ENCODE assay signal across 8 cellular contexts in the genomic region with DNA sequence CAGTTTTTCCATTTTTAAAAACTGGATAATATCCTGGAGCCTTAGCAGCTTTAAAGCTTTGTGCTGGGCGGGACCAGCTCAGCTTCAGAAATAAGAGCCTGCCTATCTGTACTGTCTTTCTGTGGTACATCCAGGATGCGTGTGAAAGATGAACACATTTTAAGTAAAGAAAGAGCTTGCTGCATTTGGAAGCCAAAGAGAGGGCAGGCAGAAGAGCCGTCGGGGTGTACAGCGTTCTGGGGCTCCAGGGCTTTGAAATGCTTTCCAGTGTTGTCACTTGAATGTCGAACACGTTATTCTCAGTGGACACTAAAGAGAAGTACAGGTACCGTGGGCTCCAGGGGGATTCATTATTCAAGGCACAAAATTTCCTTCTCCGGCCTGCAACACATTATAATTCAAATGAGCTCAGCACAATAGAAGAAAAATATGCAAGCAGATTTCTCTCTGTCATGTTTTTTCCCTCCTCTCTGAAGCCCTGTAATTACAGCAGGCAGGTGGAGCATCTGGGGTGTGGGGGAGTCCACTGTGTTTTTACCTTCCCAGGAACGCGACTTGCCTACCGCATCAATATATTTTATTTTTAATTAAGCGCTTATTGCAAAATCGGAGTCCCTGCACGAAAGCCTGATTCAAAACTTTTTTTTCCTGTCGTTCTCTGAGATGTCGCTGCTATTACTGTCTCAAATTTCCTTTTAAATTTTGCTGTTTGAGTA.
DNase-seq lines count a peak whose midpoint lies in the region; ATAC-seq, FAIRE-seq and TF ChIP-seq lines count a peak whose summit lies in the region.

No MANE protein-coding gene starts in this region.

- no peaks in the 10 kb centered on the region for H3K79me2 ChIP-seq in GM23338 (replicated peaks; ENCODE audit: insufficient read depth)

- DNase-seq in GM23338 (ENCODE audit: low spot score) (peak; percentile 29), H54 (ENCODE audit: insufficient read length, low spot score) (no peak)
- DNase-seq in activated T-helper 2 cell treated with anti-CD3 and anti-CD28 coated beads, Interferon-gamma antibody, Interleukin-2, Interleukin-4, amounts not matched to agents 10 μg/mL and 5 μg/mL and 100 μg/mL, durations not matched to agents 14 hours and 24 hours and 36 hours (ENCODE audit: low spot score), result no peak
- DNase-seq in activated CD8-positive, alpha-beta memory T cell treated with anti-CD3 and anti-CD28 coated beads, Interleukin-2, amount 50 U/mL, for 48 hours, result no peak

- peak overlapping the region; percentile 97 for H2AFZ ChIP-seq in GM23338

- intact Hi-C loops in activated T-helper 2 cell treated with anti-CD3 and anti-CD28 coated beads, Interferon-gamma antibody, Interleukin-2, Interleukin-4, amounts not matched to agents 10 μg/mL and 5 μg/mL and 100 μg/mL, durations not matched to agents 14 hours and 24 hours and 36 hours (cut with micrococcal nuclease), result loop anchor here (5.0 kb wide), 1 partner anchor 218 kb away; no protein-coding TSS in a partner anchor

- no peaks in the 10 kb centered on the region for H3K36me3 ChIP-seq in GM23338 (ENCODE audit: insufficient read depth)
- no peaks in the 10 kb centered on the region for H3K36me3 ChIP-seq in iPS-15b (ENCODE audit: control insufficient read depth, insufficient read depth, low read length)
- H3K36me3 ChIP-seq in skeletal muscle satellite cell (ENCODE audit: insufficient read depth, low read length), result no peaks in the 10 kb centered on the region

- peaks cover 14% of the 10 kb centered on the region for H3K4me1 ChIP-seq in GM23338 (ENCODE audit: insufficient read depth)
- peaks cover 6% of the 10 kb centered on the region for H3K4me1 ChIP-seq in iPS-15b (ENCODE audit: control insufficient read depth, insufficient read depth, low read length)
- peaks cover 12% of the 10 kb centered on the region for H3K4me1 ChIP-seq in skeletal muscle satellite cell (ENCODE audit: control insufficient read depth, insufficient read depth, low read length)

- no peak for TF ChIP-seq CTCF in GM23338 (conservative IDR thresholded peaks at IDR 0.05; ENCODE audit: low read depth in 2 of 2)

- peak overlapping the region; percentile 92 for H3K4me2 ChIP-seq in GM23338
- H3K4me2 ChIP-seq in skeletal muscle satellite cell (ENCODE audit: low read length), result peak overlapping the region; percentile 95

- peak; percentile 2; the same call in 1 of the 3 replicates for ATAC-seq in GM23338
- ATAC-seq in GM21367 (IDR thresholded peaks at IDR 0.05; ENCODE audit: unreplicated experiment), result no peak
- ATAC-seq in HG03521 (IDR thresholded peaks at IDR 0.05; ENCODE audit: unreplicated experiment), result no peak

- H3K27me3 ChIP-seq in GM23338 (ENCODE audit: insufficient read depth) (no peaks in the 10 kb centered on the region), iPS-15b (ENCODE audit: control insufficient read depth, insufficient read depth, low read length) (peaks cover 4% of the 10 kb centered on the region), skeletal muscle satellite cell (ENCODE audit: control insufficient read depth, insufficient read depth, low read length) (peaks cover 6% of the 10 kb centered on the region)

- no peak for TF ChIP-seq POLR2A in H54 (IDR thresholded peaks at IDR 0.05; ENCODE audit: low read depth, low read length)

- no peaks in the 10 kb centered on the region for H3F3A ChIP-seq in GM23338 (replicated peaks; ENCODE audit: low read depth)

- peaks cover 17% of the 10 kb centered on the region for H3K4me1 Mint-ChIP-seq in GM23338
- peaks cover 2% of the 10 kb centered on the region for H3K4me1 Mint-ChIP-seq in activated T-helper 2 cell treated with anti-CD3 and anti-CD28 coated beads, Interferon-gamma antibody, Interleukin-2, Interleukin-4, amounts not matched to agents 10 μg/mL and 5 μg/mL and 100 μg/mL, durations not matched to agents 14 hours and 24 hours and 36 hours (ENCODE audit: low read depth)

- H3K9me3 ChIP-seq in iPS-15b (ENCODE audit: control insufficient read depth, insufficient read depth, low read length), result no peaks in the 10 kb centered on the region
- H3K9me3 ChIP-seq in skeletal muscle satellite cell (replicated peaks; ENCODE audit: low read length), result no peaks in the 10 kb centered on the region

- H3K9ac ChIP-seq in iPS-15b (ENCODE audit: low read depth, low read length) (peak overlapping the region; percentile 70), skeletal muscle satellite cell (ENCODE audit: low read depth, low read length) (peak overlapping the region; percentile 87)

- peak overlapping the region; percentile 73 for H3K4me3 Mint-ChIP-seq in GM23338
- H3K4me3 Mint-ChIP-seq in activated T-helper 2 cell treated with anti-CD3 and anti-CD28 coated beads, Interferon-gamma antibody, Interleukin-2, Interleukin-4, amounts not matched to agents 10 μg/mL and 5 μg/mL and 100 μg/mL, durations not matched to agents 14 hours and 24 hours and 36 hours (ENCODE audit: low read depth), result peak overlapping the region; percentile 49

- H3K27ac Mint-ChIP-seq in GM23338, result no peak overlapping the region
- H3K27ac Mint-ChIP-seq in activated T-helper 2 cell treated with anti-CD3 and anti-CD28 coated beads, Interferon-gamma antibody, Interleukin-2, Interleukin-4, amounts not matched to agents 10 μg/mL and 5 μg/mL and 100 μg/mL, durations not matched to agents 14 hours and 24 hours and 36 hours, result no peak overlapping the region

- H3K9me3 Mint-ChIP-seq in GM23338, result no peaks in the 10 kb centered on the region
- no peaks in the 10 kb centered on the region for H3K9me3 Mint-ChIP-seq in activated T-helper 2 cell treated with anti-CD3 and anti-CD28 coated beads, Interferon-gamma antibody, Interleukin-2, Interleukin-4, amounts not matched to agents 10 μg/mL and 5 μg/mL and 100 μg/mL, durations not matched to agents 14 hours and 24 hours and 36 hours

- peaks cover 9% of the 10 kb centered on the region for H3K27me3 Mint-ChIP-seq in GM23338 (ENCODE audit: insufficient read depth, low read depth, poor library complexity)
- H3K27me3 Mint-ChIP-seq in activated T-helper 2 cell treated with anti-CD3 and anti-CD28 coated beads, Interferon-gamma antibody, Interleukin-2, Interleukin-4, amounts not matched to agents 10 μg/mL and 5 μg/mL and 100 μg/mL, durations not matched to agents 14 hours and 24 hours and 36 hours (ENCODE audit: low read depth), result peaks cover 49% of the 10 kb centered on the region

- no peaks in the 10 kb centered on the region for H3K9me2 ChIP-seq in GM23338 (ENCODE audit: insufficient read depth)

- H4K20me1 ChIP-seq in GM23338 (replicated peaks; ENCODE audit: insufficient read depth), result no peaks in the 10 kb centered on the region

- no peak for FAIRE-seq in H54 (lab: Jason Lieb, UNC)

- no peaks in the 10 kb centered on the region for H3K36me3 Mint-ChIP-seq in GM23338 (ENCODE audit: low read depth)
- H3K36me3 Mint-ChIP-seq in activated T-helper 2 cell treated with anti-CD3 and anti-CD28 coated beads, Interferon-gamma antibody, Interleukin-2, Interleukin-4, amounts not matched to agents 10 μg/mL and 5 μg/mL and 100 μg/mL, durations not matched to agents 14 hours and 24 hours and 36 hours (ENCODE audit: low read depth), result no peaks in the 10 kb centered on the region

- peak overlapping the region; percentile 78 for H3K4me3 ChIP-seq in GM23338
- peak overlapping the region; percentile 60 for H3K4me3 ChIP-seq in iPS-15b (ENCODE audit: low read depth, low read length)
- peak overlapping the region; percentile 76 for H3K4me3 ChIP-seq in skeletal muscle satellite cell (ENCODE audit: low read length)

- H3K27ac ChIP-seq in GM23338 (ENCODE audit: low read depth), result 0 out of 2 replicates have a peak overlapping the region, but pooled peaks have one; percentile 59
